ENCODE assay signal across 1 cellular context in genomic region chr17:37609170-37610040, GRCh38.
TF ChIP-seq lines count a peak whose summit lies in the region.

TSS of gene SYNRG (minus strand) at chr17:37609418. CDS start at chr17:37609355, 63 bp downstream.

TF ChIP-seq in HepG2, 621 proteins besides CTCF, POLR2A, EP300 and RAD21 (continued from another document and continues in another):
- TF ChIP-seq ZNF407 (CRISPR knock-in tag; IDR thresholded peaks at IDR 0.05; ENCODE audit: not compliant biosample characterization) (peak; percentile 83), ZNF235 (CRISPR knock-in tag; IDR thresholded peaks at IDR 0.05; ENCODE audit: borderline replicate concordance) (peak; percentile 47; the same call in 1 of the 2 replicates), ZNF619 (CRISPR knock-in tag; IDR thresholded peaks at IDR 0.05) (0 out of 2 replicates have a peak, but pooled peaks have one; percentile 40), TBX3 (IDR thresholded peaks at IDR 0.05; ENCODE audit: borderline replicate concordance) (peak; percentile 62), MXD4 (CRISPR knock-in tag; IDR thresholded peaks at IDR 0.05) (peak; percentile 77; the same call in 1 of the 2 replicates), HOXA5 (CRISPR knock-in tag; IDR thresholded peaks at IDR 0.05) (peak; percentile 52; the same call in 1 of the 2 replicates), TAF1 (CRISPR knock-in tag; IDR thresholded peaks at IDR 0.05) (peak; percentile 94), SP1 (IDR thresholded peaks at IDR 0.05) (no peak), SP1 (CRISPR knock-in tag; IDR thresholded peaks at IDR 0.05) (peak; percentile 95), TBX2 (CRISPR knock-in tag; IDR thresholded peaks at IDR 0.05; ENCODE audit: borderline replicate concordance) (peak; percentile 83; the same call in 1 of the 2 replicates), FOXO1 (CRISPR knock-in tag; IDR thresholded peaks at IDR 0.05) (peak; percentile 49; the same call in 1 of the 2 replicates), SKIL (CRISPR knock-in tag; IDR thresholded peaks at IDR 0.05; ENCODE audit: borderline replicate concordance) (peak; percentile 12; the same call in 1 of the 2 replicates), REST (IDR thresholded peaks at IDR 0.05; ENCODE audit: borderline replicate concordance in 1 of 2, low read depth in 1 of 2, low read length in 2 of 2) (peak in 1 of 2 experiments; percentile 12; a peak in 1 of 4 replicates), NFE2 (CRISPR knock-in tag; IDR thresholded peaks at IDR 0.05) (peak; percentile 44; the same call in 1 of the 2 replicates), ZNF614 (CRISPR knock-in tag; IDR thresholded peaks at IDR 0.05; ENCODE audit: borderline replicate concordance) (peak; percentile 60; the same call in 1 of the 2 replicates), ZMYM4 (CRISPR knock-in tag; IDR thresholded peaks at IDR 0.05) (peak; percentile 96), ZNF333 (CRISPR knock-in tag; IDR thresholded peaks at IDR 0.05; ENCODE audit: borderline replicate concordance) (peak; percentile 60; the same call in 1 of the 2 replicates), ZNF335 (CRISPR knock-in tag; IDR thresholded peaks at IDR 0.05) (0 out of 2 replicates have a peak, but pooled peaks have one; percentile 26), FOXP4 (CRISPR knock-in tag; IDR thresholded peaks at IDR 0.05) (peak; percentile 18; the same call in 1 of the 2 replicates), ZBED4 (CRISPR knock-in tag; IDR thresholded peaks at IDR 0.05; ENCODE audit: borderline replicate concordance) (peak; percentile 66; the same call in 1 of the 2 replicates), ZNF253 (CRISPR knock-in tag; IDR thresholded peaks at IDR 0.05; ENCODE audit: borderline replicate concordance) (0 out of 2 replicates have a peak, but pooled peaks have one; percentile 60), THYN1 (CRISPR knock-in tag; IDR thresholded peaks at IDR 0.05; ENCODE audit: borderline replicate concordance, low read depth) (no peak), TFDP1 (CRISPR knock-in tag; IDR thresholded peaks at IDR 0.05; ENCODE audit: borderline replicate concordance) (peak; percentile 78; the same call in 1 of the 2 replicates), ZNF331 (CRISPR knock-in tag; IDR thresholded peaks at IDR 0.05) (peak; percentile 79; the same call in 1 of the 2 replicates), ZNF768 (CRISPR knock-in tag; IDR thresholded peaks at IDR 0.05) (peak; percentile 42; the same call in 1 of the 2 replicates), SSRP1 (CRISPR knock-in tag; IDR thresholded peaks at IDR 0.05) (no peak)
